Comparison of ENCODE assay signal across 13 cellular contexts in genomic region chrX:101079736-101080135, GRCh38. TPM values are rescaled to one million over a fixed set of nuclear protein-coding genes. Genes with fewer than 3 reads are reported as not detected.
DNase-seq lines count a peak whose midpoint lies in the region; ATAC-seq, FAIRE-seq and TF ChIP-seq lines count a peak whose summit lies in the region.
"Had no signal": no experiment of that assay in that cellular context is flagged by ENCODE, and none has a peak within 500 bp of the region (broad histone marks: within the 10 kb centered on the region; RNA-seq: fewer than 3 reads in every experiment).

No MANE protein-coding gene starts in this region.

- TF ChIP-seq EP300 in K562 (IDR thresholded peaks at IDR 0.05; ENCODE audit: low read length) (no peak), sigmoid colon (IDR thresholded peaks at IDR 0.05) (no peak)

- H3K4me2 ChIP-seq in K562 (ENCODE audit: insufficient read depth, low read length): no peak overlapping the region

- WGBS in K562 (ENCODE audit: insufficient coverage, low coverage, missing lambda C conversion rate): 4% methylated on average over 4 of the region's 7 CpGs
- WGBS in sigmoid colon, 2 donors: 38 to 51% methylated on average over 7 of the region's 7 CpGs

- TF ChIP-seq RAD21 in K562 (CRISPR knock-in tag; conservative IDR thresholded peaks at IDR 0.05 in 1 of 2, IDR thresholded peaks at IDR 0.05 in 1 of 2): no peak

- no peak overlapping the region for H3K9ac ChIP-seq in K562 (ENCODE audit: insufficient read depth in 1 of 2, low read depth in 2 of 2, low read length in 2 of 2)

- no peak for TF ChIP-seq CTCF in K562 (IDR thresholded peaks at IDR 0.05 in 2 of 3, conservative IDR thresholded peaks at IDR 0.05 in 1 of 3; ENCODE audit: insufficient read depth in 2 of 3, low read depth in 1 of 3, low read length in 3 of 3)
- TF ChIP-seq CTCF in sigmoid colon (IDR thresholded peaks at IDR 0.05): no peak
- TF ChIP-seq CTCF in RWPE1 (conservative IDR thresholded peaks at IDR 0.05; ENCODE audit: low read depth): no peak

- H3K36me3 ChIP-seq in H7 (replicated peaks; ENCODE audit: control insufficient read depth, insufficient read depth, low read length) (no peaks in the 10 kb centered on the region), K562 (ENCODE audit: control insufficient read depth, insufficient read depth, low read length) (no peaks in the 10 kb centered on the region), sigmoid colon (no peaks in the 10 kb centered on the region)

- BruUV-seq in K562 (replicated peaks; lab: Mats Ljungman, UMichigan): no TSS peak

- in situ Hi-C loops in K562 (cut with MboI): no loop called here

- POLR2A ChIA-PET in K562 (lab: Yijun Ruan, JAX): interaction anchor here (0.6 kb wide), 2 partner anchors 16 to 79 kb away, joined by 3 to 4 read pairs; no protein-coding TSS in a partner anchor
- POLR2A ChIA-PET in RWPE1 (lab: Yijun Ruan, JAX; ENCODE audit: low non-redundant PET): no interaction called here

- no peak overlapping the region for H2AFZ ChIP-seq in K562 (ENCODE audit: low read depth, low read length)

- no peaks in the 10 kb centered on the region for H3K9me3 ChIP-seq in K562 (replicated peaks; ENCODE audit: control insufficient read depth, insufficient read depth, low read depth, low read length)
- peaks cover 7% of the 10 kb centered on the region for H3K9me3 ChIP-seq in iPS-18c (ENCODE audit: control insufficient read depth, insufficient read depth, low read length)
- no peaks in the 10 kb centered on the region for H3K9me3 ChIP-seq in sigmoid colon

- H3K4me1 ChIP-seq in K562 (replicated peaks in 1 of 2; ENCODE audit: control insufficient read depth in 2 of 2, insufficient read depth in 2 of 2, low read length in 2 of 2) (no peaks in the 10 kb centered on the region; a peak in 1 of 5 replicates), sigmoid colon (peaks cover 0 to 14% (median 4%) of the 10 kb centered on the region in 4 donors)

- FAIRE-seq in K562 (lab: Jason Lieb, UNC): no peak

- intact Hi-C loops in K562 (cut with micrococcal nuclease): no loop called here
- intact Hi-C loops in sigmoid colon (cut with DNase I): loop anchor here (5.0 kb wide), 1 partner anchor 128 kb away; no protein-coding TSS in a partner anchor

- H3K4me3 ChIP-seq in H7 (ENCODE audit: insufficient read depth, low read depth, low read length) (peak overlapping the region; percentile 55), K562 (no peak overlapping the region), iPS-18c (ENCODE audit: insufficient read depth, low read depth, low read length) (peak overlapping the region; percentile 81), sigmoid colon (peak overlapping the region; percentile 50 to 60 (median 56))

- no peak overlapping the region for H3K27ac ChIP-seq in K562 (ENCODE audit: extremely low read depth, low read depth, low read length)
- H3K27ac ChIP-seq in sigmoid colon: peak overlapping the region; percentile 68 to 79 (median 78)
- H3K27ac ChIP-seq in RWPE1: no peak overlapping the region
- H3K27ac ChIP-seq: VCaP had no signal

- no peaks in the 10 kb centered on the region for H4K20me1 ChIP-seq in K562 (replicated peaks; ENCODE audit: control insufficient read depth, insufficient read depth, low read length)

- DNase-seq in H7 (no peak), K562 (ENCODE audit: extremely low read depth in 1 of 4, low spot score in 3 of 4) (no peak), sigmoid colon (no peak), NCI-H2171 treated with DMSO at 0.1 percent for 48 hours (lab: John Stamatoyannopoulos, UW) (no peak), Kasumi-1 (lab: John Stamatoyannopoulos, UW) (no peak), RWPE1 (ENCODE audit: low spot score) (no peak)
- DNase-seq: activated CD8-positive, alpha-beta memory T cell treated with anti-CD3 and anti-CD28 coated beads, Interleukin-2, amount 50 U/mL, for 48 hours; MV-4-11; naive B cell; NCI-H510A had no signal

- peaks cover 4% of the 10 kb centered on the region for H3K27me3 ChIP-seq in H7 (ENCODE audit: control insufficient read depth, insufficient read depth, low read length)
- peaks cover 0 to 11% of the 10 kb centered on the region in 2 experiments; a peak in 2 of 5 replicates for H3K27me3 ChIP-seq in K562 (ENCODE audit: control insufficient read depth in 2 of 2, insufficient read depth in 2 of 2, low read length in 2 of 2)
- H3K27me3 ChIP-seq in sigmoid colon: peaks cover 0 to 4% (median 0%) of the 10 kb centered on the region in 3 donors

- TF ChIP-seq POLR2A in K562 (conservative IDR thresholded peaks at IDR 0.05) (no peak), sigmoid colon (IDR thresholded peaks at IDR 0.05) (no peak)

- H3K9me1 ChIP-seq in K562 (ENCODE audit: control insufficient read depth, insufficient read depth, low read length): no peaks in the 10 kb centered on the region

- CTCF ChIA-PET in K562 (lab: Yijun Ruan, JAX; ENCODE audit: low intra/inter-chr PET ratio): no interaction called here
- CTCF ChIA-PET in RWPE1 (lab: Yijun Ruan, JAX): no interaction called here

- ATAC-seq in K562 (no peak; the same call in 1 of the 3 replicates), GM19397 (IDR thresholded peaks at IDR 0.05; ENCODE audit: unreplicated experiment) (no peak)

- no peaks in the 10 kb centered on the region for H3K79me2 ChIP-seq in K562 (ENCODE audit: control insufficient read depth, insufficient read depth, low read length)

RNA-seq across cellular contexts. Expression of gene TMEM35A, which starts 1.1 kb away (rescaled TPM):
- total RNA-seq in H7 (2014; rRNA removed; shearing (Covaris generic)): 1.4 and 2.3 TPM in 2 replicates
- total RNA-seq in K562 (2011; cell fraction: chromatin; rRNA removed; ENCODE audit: low replicate concordance): not detected in 2 replicates
- not detected in 2 replicates for total RNA-seq in K562 (2011; cell fraction: nucleolus; rRNA removed)
- not detected in 2 replicates for total RNA-seq in K562 (2011; cell fraction: nucleoplasm; rRNA removed)
- not detected in 2 replicates for total RNA-seq in K562 (2014; rRNA removed)
- not detected in 2 replicates for total RNA-seq in K562 (2014; rRNA removed; fragmentation: Illumina TruSeq; extraction: Trizol)
- total RNA-seq in K562 (2015; rRNA removed; fragmentation: Illumina TruSeq; extraction: Trizol): not detected in 2 replicates
- total RNA-seq in K562 (2021): not detected in 2 replicates
- not detected in 2 replicates for polyA plus RNA-seq in K562 (2011; rRNA removed)
- polyA plus RNA-seq in K562 (2011; cell fraction: cytosol; rRNA removed): not detected in 2 replicates
- not detected in 2 replicates for polyA plus RNA-seq in K562 (2011; cell fraction: nucleus; rRNA removed)
- polyA plus RNA-seq in K562 (2012): not detected in 2 replicates
- polyA plus RNA-seq in K562 (2014; fragmentation: Illumina TruSeq; extraction: Trizol): not detected in 2 replicates
- polyA plus RNA-seq in K562 (2014; fragmentation: Nextera tagmentation; extraction: Ambion mirVana): not detected
- not detected in 2 replicates for polyA plus RNA-seq in K562 (2014; rRNA removed)
- polyA minus RNA-seq in K562 (2011; rRNA and poly(A)+ RNA removed): not detected in 2 replicates
- polyA minus RNA-seq in K562 (2011; cell fraction: cytosol; rRNA and poly(A)+ RNA removed): not detected in 2 replicates
- not detected in 2 replicates for polyA minus RNA-seq in K562 (2011; cell fraction: nucleus; rRNA and poly(A)+ RNA removed)
- 10 to 100 TPM; 39.2 to 62.1 (median 49.7) TPM for total RNA-seq in sigmoid colon
- 1 to 10 TPM in 2 of 3 donors, not detected in 1; 1.8 to 3.2 TPM for polyA plus RNA-seq in sigmoid colon

RNA-seq across cellular contexts. Expression of gene CENPI, which starts 18.3 kb away (rescaled TPM):
- total RNA-seq in H7 (2014; rRNA removed; shearing (Covaris generic)): 21.0 and 25.0 TPM in 2 replicates
- 55.5 and 116 TPM in 2 replicates for total RNA-seq in K562 (2011; cell fraction: chromatin; rRNA removed; ENCODE audit: low replicate concordance)
- 34.0 and 47.9 TPM in 2 replicates for total RNA-seq in K562 (2011; cell fraction: nucleolus; rRNA removed)
- 55.7 and 62.4 TPM in 2 replicates for total RNA-seq in K562 (2011; cell fraction: nucleoplasm; rRNA removed)
- total RNA-seq in K562 (2014; rRNA removed) (11.6 and 12.8 TPM in 2 replicates), K562 (2014; rRNA removed; fragmentation: Illumina TruSeq; extraction: Trizol) (20.5 and 20.9 TPM in 2 replicates), K562 (2015; rRNA removed; fragmentation: Illumina TruSeq; extraction: Trizol) (17.3 and 18.9 TPM in 2 replicates), K562 (2021) (14.4 and 15.0 TPM in 2 replicates), sigmoid colon (1 to 10 TPM; 1.6 to 3.0 (median 2.4) TPM)
- polyA plus RNA-seq in K562 (2011; rRNA removed) (15.1 and 23.5 TPM in 2 replicates), K562 (2014; fragmentation: Illumina TruSeq; extraction: Trizol) (12.7 and 14.9 TPM in 2 replicates), K562 (2014; fragmentation: Nextera tagmentation; extraction: Ambion mirVana) (1 to 10 TPM; 6.6 to 8.9 TPM), K562 (2014; rRNA removed) (11.1 and 13.6 TPM in 2 replicates), sigmoid colon (1 to 10 TPM in 2 of 3 donors, not detected in 1; 1.2 to 3.4 TPM)
- 7.6 and 8.6 TPM in 2 replicates for polyA plus RNA-seq in K562 (2011; cell fraction: cytosol; rRNA removed)
- polyA plus RNA-seq in K562 (2011; cell fraction: nucleus; rRNA removed): 19.8 and 24.5 TPM in 2 replicates
- polyA plus RNA-seq in K562 (2012): 8.3 and 17.6 TPM in 2 replicates
- polyA minus RNA-seq in K562 (2011; rRNA and poly(A)+ RNA removed): 40.8 and 42.4 TPM in 2 replicates
- 10.7 and 15.0 TPM in 2 replicates for polyA minus RNA-seq in K562 (2011; cell fraction: cytosol; rRNA and poly(A)+ RNA removed)
- polyA minus RNA-seq in K562 (2011; cell fraction: nucleus; rRNA and poly(A)+ RNA removed): 21.0 and 33.5 TPM in 2 replicates

RNA-seq across cellular contexts. Expression of gene TRMT2B, which starts 27.8 kb away (rescaled TPM):
- total RNA-seq in H7 (2014; rRNA removed; shearing (Covaris generic)): 9.8 and 10.6 TPM in 2 replicates
- total RNA-seq in K562 (2011; cell fraction: chromatin; rRNA removed; ENCODE audit: low replicate concordance): 77.5 and 89.1 TPM in 2 replicates
- total RNA-seq in K562 (2011; cell fraction: nucleolus; rRNA removed): 43.0 and 46.5 TPM in 2 replicates
- 78.4 and 110 TPM in 2 replicates for total RNA-seq in K562 (2011; cell fraction: nucleoplasm; rRNA removed)
- total RNA-seq in K562 (2014; rRNA removed) (15.6 and 17.9 TPM in 2 replicates), K562 (2014; rRNA removed; fragmentation: Illumina TruSeq; extraction: Trizol) (20.7 and 22.8 TPM in 2 replicates), K562 (2015; rRNA removed; fragmentation: Illumina TruSeq; extraction: Trizol) (16.8 and 18.1 TPM in 2 replicates), K562 (2021) (20.7 and 21.0 TPM in 2 replicates), sigmoid colon (10 to 100 TPM; 13.9 to 20.1 (median 17.6) TPM)
- polyA plus RNA-seq in K562 (2011; rRNA removed) (19.3 and 23.4 TPM in 2 replicates), K562 (2014; fragmentation: Illumina TruSeq; extraction: Trizol) (21.0 and 21.5 TPM in 2 replicates), K562 (2014; fragmentation: Nextera tagmentation; extraction: Ambion mirVana) (1 to 10 TPM; 3.9 to 8.6 TPM), K562 (2014; rRNA removed) (15.5 and 16.7 TPM in 2 replicates), sigmoid colon (10 to 100 TPM in 2 of 3 donors, 1 to 10 TPM in 1; 9.6 to 13.8 (median 13.2) TPM)
- polyA plus RNA-seq in K562 (2011; cell fraction: cytosol; rRNA removed): 16.6 and 19.2 TPM in 2 replicates
- polyA plus RNA-seq in K562 (2011; cell fraction: nucleus; rRNA removed): 19.8 and 21.8 TPM in 2 replicates
- 16.5 and 21.9 TPM in 2 replicates for polyA plus RNA-seq in K562 (2012)
- 28.0 and 35.0 TPM in 2 replicates for polyA minus RNA-seq in K562 (2011; rRNA and poly(A)+ RNA removed)
- polyA minus RNA-seq in K562 (2011; cell fraction: cytosol; rRNA and poly(A)+ RNA removed): 10.6 and 14.5 TPM in 2 replicates
- 7.7 and 10.2 TPM in 2 replicates for polyA minus RNA-seq in K562 (2011; cell fraction: nucleus; rRNA and poly(A)+ RNA removed)

Comparison
In these comparisons a context has a peak if more than half of its experiments do, and no peak if none do; other contexts are left out.
1. H3K27ac ChIP-seq: peak in sigmoid colon (4 of 4); none in K562 (single experiment) and RWPE1 (single experiment).
2. RNA of gene TMEM35A, which starts 1.1 kb away (total RNA-seq): 39.2 to 62.1 TPM in sigmoid colon; 1.4 to 2.3 TPM in H7 and not detected in K562; every median in the first group is over 10 times any median in the second.